Comparison of ENCODE assay signal across 17 cellular contexts in genomic region chr4:108426493-108426892, GRCh38.
DNase-seq lines count a peak whose midpoint lies in the region; ATAC-seq and TF ChIP-seq lines count a peak whose summit lies in the region.
"Had no signal": no experiment of that assay in that cellular context is flagged by ENCODE, and none has a peak within 500 bp of the region (broad histone marks: within the 10 kb centered on the region; RNA-seq: fewer than 3 reads in every experiment).

No MANE protein-coding gene starts in this region.

- peaks cover 16% of the 10 kb centered on the region for H3K4me1 Mint-ChIP-seq in T-helper 2 cell treated with Interferon-gamma antibody and Interleukin-4, amounts not matched to agents 5 μg/mL and 100 μg/mL, for 36 hours (ENCODE audit: low read depth)

- H3K27ac Mint-ChIP-seq in T-helper 2 cell treated with Interferon-gamma antibody and Interleukin-4, amounts not matched to agents 5 μg/mL and 100 μg/mL, for 36 hours = no peak overlapping the region
- H3K27ac Mint-ChIP-seq: effector memory CD8-positive, alpha-beta T cell had no signal

- H3K9me3 Mint-ChIP-seq in T-helper 2 cell treated with Interferon-gamma antibody and Interleukin-4, amounts not matched to agents 5 μg/mL and 100 μg/mL, for 36 hours = peaks cover 16% of the 10 kb centered on the region

- H3K27me3 Mint-ChIP-seq in T-helper 2 cell treated with Interferon-gamma antibody and Interleukin-4, amounts not matched to agents 5 μg/mL and 100 μg/mL, for 36 hours (ENCODE audit: low read depth) = peaks cover 12% of the 10 kb centered on the region
- H3K27me3 Mint-ChIP-seq: effector memory CD8-positive, alpha-beta T cell had no signal

- peaks cover 5% of the 10 kb centered on the region for H3K36me3 Mint-ChIP-seq in T-helper 2 cell treated with Interferon-gamma antibody and Interleukin-4, amounts not matched to agents 5 μg/mL and 100 μg/mL, for 36 hours (ENCODE audit: low read depth)

- no peak for ATAC-seq in HG02884 (IDR thresholded peaks at IDR 0.05; ENCODE audit: unreplicated experiment)
- ATAC-seq: effector memory CD8-positive, alpha-beta T cell had no signal

- H3K4me3 Mint-ChIP-seq in T-helper 2 cell treated with Interferon-gamma antibody and Interleukin-4, amounts not matched to agents 5 μg/mL and 100 μg/mL, for 36 hours = peak overlapping the region; percentile 51
- H3K4me3 Mint-ChIP-seq: effector memory CD8-positive, alpha-beta T cell had no signal

- no peak for TF ChIP-seq CTCF in fibroblast of the aortic adventitia (IDR thresholded peaks at IDR 0.05; ENCODE audit: insufficient read depth, low read length)

- H3K4me3 ChIP-seq in fibroblast of the aortic adventitia (ENCODE audit: low read depth, low read length) = no peak overlapping the region
- H3K4me3 ChIP-seq: SK-N-MC, stomach had no signal

- peak; percentile 23 for DNase-seq in A172 (ENCODE audit: low spot score)
- DNase-seq in EL = peak; percentile 44
- DNase-seq in T-helper 2 cell treated with Interferon-gamma antibody and Interleukin-4, amounts not matched to agents 5 μg/mL and 100 μg/mL, for 36 hours (ENCODE audit: low spot score) = no peak
- peak; percentile 56 for DNase-seq in fibroblast of the aortic adventitia (ENCODE audit: low read depth)
- DNase-seq in anterior cingulate cortex (lab: John Stamatoyannopoulos, UW) = no peak
- no peak for DNase-seq in DMS79 (lab: John Stamatoyannopoulos, UW)
- no peak for DNase-seq in DMS114 treated with DMSO at 0.1 percent for 48 hours (lab: John Stamatoyannopoulos, UW; ENCODE audit: unreplicated experiment)
- DNase-seq: activated gamma-delta T cell treated with Interleukin-2 at 50 U/mL for 16 hours; BE2C; caudate nucleus; effector memory CD8-positive, alpha-beta T cell; NCI-H2029; NCI-H524; posterior cingulate gyrus; stomach had no signal

Comparison
In these comparisons a context has a peak if more than half of its experiments do, and no peak if none do; other contexts are left out.
1. DNase-seq: peak in A172 (single experiment), EL (single experiment) and fibroblast of the aortic adventitia (single experiment); none in T-helper 2 cell treated with Interferon-gamma antibody and Interleukin-4, amounts not matched to agents 5 μg/mL and 100 μg/mL, for 36 hours (single experiment), anterior cingulate cortex (0 of 58), DMS79 (single experiment) and DMS114 treated with DMSO at 0.1 percent for 48 hours (single experiment).